31 cellular contexts compared by ENCODE assay signal in genomic region chr21:33099131-33099530, GRCh38. TPM values are rescaled to one million over a fixed set of nuclear protein-coding genes. Genes with fewer than 3 reads are reported as not detected.
"Had no signal": no experiment of that assay in that cellular context is flagged by ENCODE, and none has a peak within 500 bp of the region (broad histone marks: within the 10 kb centered on the region; RNA-seq: fewer than 3 reads in every experiment).

No MANE protein-coding gene starts in this region.

- H3K36me3 ChIP-seq: brain microvascular endothelial cell, esophagus muscularis mucosa, gastrocnemius medialis, heart left ventricle had no signal

- H3K4me3 ChIP-seq: esophagus muscularis mucosa, gastrocnemius medialis, heart left ventricle had no signal

- H3K9me3 ChIP-seq: esophagus muscularis mucosa, gastrocnemius medialis had no signal

- ATAC-seq: activated CD4-positive, alpha-beta T cell treated with anti-CD3 and anti-CD28 coated beads for 36 hours; activated CD8-positive, alpha-beta memory T cell treated with anti-CD3 and anti-CD28 coated beads, Interleukin-2, amount 10 ng/mL, durations not matched to agents 7 days and 5 days; activated CD8-positive, alpha-beta T cell treated with anti-CD3 and anti-CD28 coated beads, Interleukin-2, amount 10 ng/mL, durations not matched to agents 7 days and 5 days; effector memory CD8-positive, alpha-beta T cell; foreskin keratinocyte; gastrocnemius medialis; heart left ventricle had no signal

- H3K4me1 ChIP-seq: esophagus muscularis mucosa, foreskin keratinocyte, gastrocnemius medialis, heart left ventricle had no signal

- FAIRE-seq: astrocyte, bronchial epithelial cell had no signal

- H3K27me3 ChIP-seq: gastrocnemius medialis had no signal

- DNase-seq: activated CD4-positive, alpha-beta memory T cell treated with anti-CD3 and anti-CD28 coated beads for 36 hours; activated CD4-positive, alpha-beta T cell treated with anti-CD3 and anti-CD28 coated beads for 36 hours; activated CD4-positive, alpha-beta T cell treated with anti-CD3 and anti-CD28 coated beads, Interleukin-2, amount 10 ng/mL, durations not matched to agents 24 days and 14 days; activated CD4-positive, CD25-positive, alpha-beta regulatory T cell; activated CD4-positive, CD25-positive, alpha-beta regulatory T cell treated with anti-CD3 and anti-CD28 coated beads, Interleukin-2, amount 50 U/mL, for 72 hours; activated CD8-positive, alpha-beta memory T cell treated with anti-CD3 and anti-CD28 coated beads, Interleukin-2, amount 10 ng/mL, durations not matched to agents 7 days and 5 days; activated CD8-positive, alpha-beta memory T cell treated with anti-CD3 and anti-CD28 coated beads, Interleukin-2, amount 50 U/mL, for 4 hours; activated CD8-positive, alpha-beta T cell treated with anti-CD3 and anti-CD28 coated beads, Interleukin-2, amount 10 ng/mL, durations not matched to agents 7 days and 5 days; activated gamma-delta T cell treated with Interleukin-2 at 50 U/mL for 16 hours; activated naive CD4-positive, alpha-beta T cell treated with anti-CD3 and anti-CD28 coated beads, Interleukin-2, amount 50 U/mL, for 16 hours; activated naive CD4-positive, alpha-beta T cell treated with Interleukin-2 at 50 U/mL for 16 hours; activated T-cell treated with anti-CD3 and anti-CD28 coated beads, Interleukin-2, amount 50 U/mL, for 1 hour; activated T-cell treated with anti-CD3 and anti-CD28 coated beads, Interleukin-2, amount 50 U/mL, for 48 hours; amniotic stem cell; anterior cingulate cortex; brain microvascular endothelial cell; cortex of kidney; dermis blood vessel endothelial cell; effector CD4-positive, alpha-beta T cell; effector memory CD8-positive, alpha-beta T cell; erythroblast; foreskin keratinocyte; gastrocnemius medialis; glutamatergic neuron; heart left ventricle; T-helper 2 cell had no signal

- H3K27ac ChIP-seq: brain microvascular endothelial cell, esophagus muscularis mucosa, foreskin keratinocyte, gastrocnemius medialis, heart left ventricle had no signal

RNA-seq across cellular contexts. Expression of gene OLIG1, which starts 29.2 kb away (rescaled TPM):
- total RNA-seq: activated CD4-positive, alpha-beta memory T cell treated with anti-CD3 and anti-CD28 coated beads for 36 hours; activated CD4-positive, alpha-beta T cell treated with anti-CD3 and anti-CD28 coated beads for 36 hours; activated CD4-positive, alpha-beta T cell treated with anti-CD3 and anti-CD28 coated beads, Interleukin-2, amount 10 ng/mL, durations not matched to agents 24 days and 14 days; activated CD8-positive, alpha-beta memory T cell treated with anti-CD3 and anti-CD28 coated beads for 36 hours; activated CD8-positive, alpha-beta memory T cell treated with anti-CD3 and anti-CD28 coated beads, Interleukin-2, amount 10 ng/mL, durations not matched to agents 7 days and 5 days; activated CD8-positive, alpha-beta T cell treated with anti-CD3 and anti-CD28 coated beads, Interleukin-2, amount 10 ng/mL, durations not matched to agents 7 days and 5 days; activated T-helper 1 cell treated with anti-CD3 and anti-CD28 coated beads, Interleukin-12 subunit alpha, Interleukin-12 subunit beta, Interleukin-2, Interleukin-4 antibody, amounts not matched to agents 30 ng/mL and 10 ng/mL and 1 ng/mL, durations not matched to agents 14 hours and 24 hours and 36 hours; astrocyte; bronchial epithelial cell; dermis blood vessel endothelial cell; esophagus muscularis mucosa; foreskin keratinocyte had no signal
- polyA plus RNA-seq: foreskin keratinocyte had no signal
